ENCODE assay signal across 11 cellular contexts in the genomic region with DNA sequence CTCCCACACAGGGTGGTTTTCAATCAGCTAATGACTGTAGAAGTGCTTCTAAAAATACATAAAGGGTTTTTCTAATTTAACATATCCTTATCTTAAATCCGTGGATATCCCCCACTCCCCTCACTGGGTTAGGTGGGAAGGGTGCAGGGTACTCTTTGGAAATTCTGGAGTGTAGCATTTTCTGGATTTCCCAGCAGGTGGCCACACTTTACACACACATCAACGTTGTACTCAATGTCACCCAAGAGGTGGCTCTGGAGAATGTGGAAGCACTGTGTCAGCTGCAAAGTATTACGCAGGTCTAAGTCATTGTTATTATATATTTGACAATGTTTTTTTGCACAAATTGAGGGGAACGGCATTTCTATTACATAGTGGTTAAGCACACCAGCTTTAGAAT.
DNase-seq lines count a peak whose midpoint lies in the region; ATAC-seq, FAIRE-seq and TF ChIP-seq lines count a peak whose summit lies in the region.
"Had no signal": no experiment of that assay in that cellular context is flagged by ENCODE, and none has a peak within 500 bp of the region (broad histone marks: within the 10 kb centered on the region; RNA-seq: fewer than 3 reads in every experiment).

No MANE protein-coding gene starts in this region.

- peaks cover 20% of the 10 kb centered on the region for H3K27me3 Mint-ChIP-seq in nephron progenitor cell (ENCODE audit: low read depth, poor library complexity)

- no peaks in the 10 kb centered on the region for H4K20me1 ChIP-seq in DND-41 (ENCODE audit: insufficient read depth, low read length)

- H3K27ac Mint-ChIP-seq in nephron progenitor cell: no peak overlapping the region
- H3K27ac Mint-ChIP-seq: naive thymus-derived CD4-positive, alpha-beta T cell had no signal

- no peak overlapping the region for H3K4me3 Mint-ChIP-seq in nephron progenitor cell
- H3K4me3 Mint-ChIP-seq: naive thymus-derived CD4-positive, alpha-beta T cell had no signal

- ATAC-seq in DND-41 (ENCODE audit: insufficient read depth, low read depth): no peak
- ATAC-seq: gastroesophageal sphincter; naive thymus-derived CD4-positive, alpha-beta T cell had no signal

- 50 to 62% methylated on average over 4 of the region's 4 CpGs for WGBS in esophagus squamous epithelium, 2 donors

- no peak overlapping the region for H2AFZ ChIP-seq in DND-41 (ENCODE audit: low read depth, low read length)

- H3K36me3 ChIP-seq in DND-41 (ENCODE audit: insufficient read depth, low read length) (no peaks in the 10 kb centered on the region), bronchial epithelial cell (ENCODE audit: control insufficient read depth, insufficient read depth, low read length) (no peaks in the 10 kb centered on the region), esophagus squamous epithelium (no peaks in the 10 kb centered on the region)
- H3K36me3 ChIP-seq: gastroesophageal sphincter had no signal

- no peaks in the 10 kb centered on the region for H3K79me2 ChIP-seq in DND-41 (ENCODE audit: insufficient read depth, low read length)

- TF ChIP-seq POLR2A in esophagus squamous epithelium (IDR thresholded peaks at IDR 0.05): no peak

- H3K9me3 ChIP-seq in DND-41 (ENCODE audit: insufficient read depth, low read length, severe bottlenecking): no peaks in the 10 kb centered on the region
- H3K9me3 ChIP-seq in esophagus squamous epithelium: no peaks in the 10 kb centered on the region
- H3K9me3 ChIP-seq: gastroesophageal sphincter had no signal

- no peak overlapping the region for H3K27ac ChIP-seq in DND-41 (ENCODE audit: low read length)
- no peak overlapping the region for H3K27ac ChIP-seq in esophagus squamous epithelium
- H3K27ac ChIP-seq: gastroesophageal sphincter had no signal

- H3K9ac ChIP-seq in DND-41 (ENCODE audit: low read depth, low read length): no peak overlapping the region

- in situ Hi-C loops in KBM-7 (cut with MboI; ENCODE audit: low pct_unique_long_range_greater_than_20kb, low sequenced_read_pairs): no loop called here

- peak; percentile 32 for TF ChIP-seq CTCF in DND-41 (IDR thresholded peaks at IDR 0.05; ENCODE audit: borderline replicate concordance, extremely low read depth, low read length, poor library complexity, severe bottlenecking)
- peak; percentile 15 for TF ChIP-seq CTCF in bronchial epithelial cell (IDR thresholded peaks at IDR 0.05; ENCODE audit: insufficient read depth, low read length, severe bottlenecking)
- TF ChIP-seq CTCF in nephron progenitor cell (IDR thresholded peaks at IDR 0.05): peak; percentile 18
- peak in 2 of 6 experiments; percentile 10 to 24 for TF ChIP-seq CTCF in esophagus squamous epithelium (IDR thresholded peaks at IDR 0.05)

- peaks cover 19% of the 10 kb centered on the region for H3K4me1 Mint-ChIP-seq in nephron progenitor cell
- H3K4me1 Mint-ChIP-seq: naive thymus-derived CD4-positive, alpha-beta T cell had no signal

- no peak overlapping the region for H3K4me3 ChIP-seq in DND-41 (ENCODE audit: low read depth in 1 of 2, low read length in 2 of 2)
- no peak overlapping the region for H3K4me3 ChIP-seq in bronchial epithelial cell (ENCODE audit: low read depth, low read length)
- H3K4me3 ChIP-seq in esophagus squamous epithelium: no peak overlapping the region
- H3K4me3 ChIP-seq: gastroesophageal sphincter had no signal

- DNase-seq in DND-41: no peak
- DNase-seq in KBM-7: peak; percentile 73
- no peak for DNase-seq in bronchial epithelial cell (ENCODE audit: low read depth)
- DNase-seq in nephron progenitor cell: no peak
- DNase-seq in NCI-H1092 (lab: John Stamatoyannopoulos, UW): no peak
- no peak for DNase-seq in NCI-H2081 treated with DMSO at 0.1 percent for 48 hours (lab: John Stamatoyannopoulos, UW)
- no peak for DNase-seq in esophagus squamous epithelium (lab: John Stamatoyannopoulos, UW)
- DNase-seq: activated CD4-positive, alpha-beta T cell treated with anti-CD3 and anti-CD28 coated beads for 48 hours; HCEC 1CT; naive thymus-derived CD4-positive, alpha-beta T cell had no signal

- H3K4me1 ChIP-seq in DND-41 (ENCODE audit: insufficient read depth, low read length): no peaks in the 10 kb centered on the region
- H3K4me1 ChIP-seq in esophagus squamous epithelium: no peaks in the 10 kb centered on the region

- H3K36me3 Mint-ChIP-seq in nephron progenitor cell (ENCODE audit: low read depth): no peaks in the 10 kb centered on the region

- H3K27me3 ChIP-seq in DND-41 (ENCODE audit: insufficient read depth, low read length, poor library complexity) (peaks cover 7% of the 10 kb centered on the region), bronchial epithelial cell (ENCODE audit: control insufficient read depth, insufficient read depth, low read length) (peaks cover 7% of the 10 kb centered on the region), esophagus squamous epithelium (peaks cover 0 to 20% (median 0%) of the 10 kb centered on the region in 4 donors)
- H3K27me3 ChIP-seq: gastroesophageal sphincter had no signal

- intact Hi-C loops in esophagus squamous epithelium (cut with DNase I): no loop called here

- H3K9me3 Mint-ChIP-seq in nephron progenitor cell: no peaks in the 10 kb centered on the region

- no peak for FAIRE-seq in bronchial epithelial cell (lab: Jason Lieb, UNC)

- no peak overlapping the region for H3K4me2 ChIP-seq in DND-41 (ENCODE audit: insufficient read depth, low read length)
